Comparison of ENCODE assay signal across 9 cellular contexts in genomic region chr19:14785102-14785793, GRCh38. TPM values are rescaled to one million over a fixed set of nuclear protein-coding genes. Genes with fewer than 3 reads are reported as not detected.
DNase-seq lines count a peak whose midpoint lies in the region; ATAC-seq and TF ChIP-seq lines count a peak whose summit lies in the region.
"Not testable (repeated sequence)": the region's sequence is repeated elsewhere in the genome, so short reads cannot be mapped to it uniquely, and the experiment has no call there.
"Had no signal": no experiment of that assay in that cellular context is flagged by ENCODE, and none has a peak within 500 bp of the region (broad histone marks: within the 10 kb centered on the region; RNA-seq: fewer than 3 reads in every experiment).

No MANE protein-coding gene starts in this region.

- TF ChIP-seq CTCF in cardiac fibroblast (IDR thresholded peaks at IDR 0.05; ENCODE audit: low read depth, low read length); osteoblast (IDR thresholded peaks at IDR 0.05; ENCODE audit: extremely low read depth, low read depth, low read length); type B pancreatic cell (conservative IDR thresholded peaks at IDR 0.05): not testable (repeated sequence)

- not testable (repeated sequence) for H3K27me3 Mint-ChIP-seq in immature natural killer cell (ENCODE audit: low read depth in 3 of 3); type B pancreatic cell

- not testable (repeated sequence) for H2AFZ ChIP-seq in osteoblast (ENCODE audit: low read length)

- in situ Hi-C loops in G401 (cut with HindIII; ENCODE audit: low sequenced_read_pairs) = not testable (repeated sequence)

- H3K79me2 ChIP-seq in osteoblast (ENCODE audit: insufficient read depth, low read length) = not testable (repeated sequence)

- H4K20me1 ChIP-seq in osteoblast (ENCODE audit: insufficient read depth, low read length) = not testable (repeated sequence)

- H3K27me3 ChIP-seq in osteoblast (ENCODE audit: insufficient read depth, low read length) = not testable (repeated sequence)

- not testable (repeated sequence) for H3K9me3 ChIP-seq in osteoblast (ENCODE audit: low read depth, low read length)

- peak overlapping the region; percentile 57 for H3K4me2 ChIP-seq in osteoblast (ENCODE audit: insufficient read depth, low read length)

- peak overlapping the region in 3 of 5 donors; percentile 31 to 58 (median 55) for H3K4me3 Mint-ChIP-seq in immature natural killer cell
- not testable (repeated sequence) for H3K4me3 Mint-ChIP-seq in type B pancreatic cell

- DNase-seq in G401 (ENCODE audit: low spot score) = peak; percentile 1
- DNase-seq in NCI-H226 = peak; percentile 20
- DNase-seq in cardiac fibroblast (ENCODE audit: low read depth in 2 of 2) = peak; percentile 60 to 65
- not testable (repeated sequence) for DNase-seq in immature natural killer cell
- DNase-seq in osteoblast (ENCODE audit: insufficient read length, low spot score, missing footprints) = peak; percentile 81
- DNase-seq in type B pancreatic cell (ENCODE audit: extremely low spot score, unreplicated experiment) = peak; percentile 36

- H3K27ac ChIP-seq in osteoblast (ENCODE audit: low read depth, low read length) = peak overlapping the region; percentile 54

- not testable (repeated sequence) for H3K36me3 Mint-ChIP-seq in immature natural killer cell, type B pancreatic cell

- H3K4me1 ChIP-seq in osteoblast (ENCODE audit: insufficient read depth, low read length) = peaks cover 10% of the 10 kb centered on the region

- peaks cover 18 to 30% of the 10 kb centered on the region in 2 donors for H3K4me1 Mint-ChIP-seq in immature natural killer cell
- H3K4me1 Mint-ChIP-seq in type B pancreatic cell (ENCODE audit: unreplicated experiment) = not testable (repeated sequence)

- H3K27ac Mint-ChIP-seq in immature natural killer cell = peak overlapping the region in 4 of 6 donors; percentile 12 to 56 (median 50)
- not testable (repeated sequence) for H3K27ac Mint-ChIP-seq in type B pancreatic cell

- H3K36me3 ChIP-seq in osteoblast (ENCODE audit: insufficient read depth, low read length) = not testable (repeated sequence)

- peak; percentile 42 for ATAC-seq in HG02610 (IDR thresholded peaks at IDR 0.05; ENCODE audit: unreplicated experiment)
- ATAC-seq in activated CD4-positive, CD25-positive, alpha-beta regulatory T cell treated with anti-CD3 and anti-CD28 coated beads, Interleukin-2, amount 50 U/mL, for 24 hours = peak; percentile 25 to 38

- H3K4me3 ChIP-seq in cardiac fibroblast (replicated peaks in 1 of 2; ENCODE audit: low read depth in 2 of 2, low read length in 2 of 2); osteoblast (ENCODE audit: insufficient read depth, low read length): not testable (repeated sequence)

- not testable (repeated sequence) for H3K9me3 Mint-ChIP-seq in immature natural killer cell, type B pancreatic cell

RNA-seq across cellular contexts. Expression of gene ADGRE2, which starts 6.9 kb away (rescaled TPM):
- total RNA-seq in G401 (2014; rRNA removed; shearing (Covaris generic)) = not detected in 2 replicates
- under 1 TPM in 2 of 3 donors, not detected in 1; 0.17 to 0.32 TPM for polyA plus RNA-seq in immature natural killer cell
- total RNA-seq in osteoblast = 0.59 and 0.72 TPM in 2 replicates
- total RNA-seq in type B pancreatic cell (ENCODE audit: low replicate concordance) = 1.1 and 10.3 TPM in 2 replicates

RNA-seq across cellular contexts. Expression of gene OR7A5, which starts 49.7 kb away (rescaled TPM):
- total RNA-seq in G401 (2014; rRNA removed; shearing (Covaris generic)) = not detected in 2 replicates
- polyA plus RNA-seq in immature natural killer cell = not detected
- total RNA-seq in osteoblast (not detected in 2 replicates), type B pancreatic cell (ENCODE audit: low replicate concordance) (not detected in 2 replicates)
- total RNA-seq: Peyer's patch had no signal

RNA-seq across cellular contexts. Expression of gene OR7C1, which starts 49.7 kb away (rescaled TPM):
- total RNA-seq in G401 (2014; rRNA removed; shearing (Covaris generic)) = not detected in 2 replicates
- polyA plus RNA-seq in immature natural killer cell = not detected
- total RNA-seq in osteoblast (not detected in 2 replicates), type B pancreatic cell (ENCODE audit: low replicate concordance) (not detected in 2 replicates)
- total RNA-seq: Peyer's patch had no signal
